In genomic region chr9:125650271-125650737, GRCh38 we compare ENCODE assay signal across 8 cellular contexts. TPM values are rescaled to one million over a fixed set of nuclear protein-coding genes. Genes with fewer than 3 reads are reported as not detected.
DNase-seq lines count a peak whose midpoint lies in the region; ATAC-seq and TF ChIP-seq lines count a peak whose summit lies in the region.

No MANE protein-coding gene starts in this region.

- no peaks in the 10 kb centered on the region for H3K9me3 Mint-ChIP-seq in activated naive CD4-positive, alpha-beta T cell treated with anti-CD3 and anti-CD28 coated beads for 36 hours
- no peaks in the 10 kb centered on the region for H3K9me3 Mint-ChIP-seq in naive B cell

- intact Hi-C loops in activated naive CD4-positive, alpha-beta T cell treated with anti-CD3 and anti-CD28 coated beads for 36 hours (cut with micrococcal nuclease): loop anchor here (1.0 kb wide), 6 partner anchors 9 to 129 kb away; partner anchors contain the start of gene MAPKAP1

- H3K4me3 Mint-ChIP-seq in activated naive CD4-positive, alpha-beta T cell treated with anti-CD3 and anti-CD28 coated beads for 36 hours: peak overlapping the region; percentile 14
- H3K4me3 Mint-ChIP-seq in naive B cell: peak overlapping the region; percentile 74 to 89 (median 84)

- ATAC-seq in GM19455 (IDR thresholded peaks at IDR 0.05; ENCODE audit: unreplicated experiment) (peak; percentile 65), HG03460 (IDR thresholded peaks at IDR 0.05; ENCODE audit: unreplicated experiment) (peak; percentile 75), naive B cell (ENCODE audit: low read depth in 2 of 2) (peak; percentile 95)

- TF ChIP-seq POLR2A in erythroblast (IDR thresholded peaks at IDR 0.05; ENCODE audit: low read length): no peak

- DNase-seq in EL (peak; percentile 74), naive B cell (peak; percentile 74), NCI-H2171 treated with DMSO at 0.1 percent for 48 hours (lab: John Stamatoyannopoulos, UW) (no peak), LoVo (ENCODE audit: low spot score) (no peak), erythroblast (lab: John Stamatoyannopoulos, UW) (no peak)
- DNase-seq in activated naive CD4-positive, alpha-beta T cell treated with anti-CD3 and anti-CD28 coated beads for 36 hours: peak; percentile 60

- peak overlapping the region; percentile 51 for H3K27ac Mint-ChIP-seq in activated naive CD4-positive, alpha-beta T cell treated with anti-CD3 and anti-CD28 coated beads for 36 hours
- H3K27ac Mint-ChIP-seq in naive B cell: peak overlapping the region; percentile 94 to 97 (median 94)

- H3K36me3 Mint-ChIP-seq in activated naive CD4-positive, alpha-beta T cell treated with anti-CD3 and anti-CD28 coated beads for 36 hours (ENCODE audit: low read depth): peaks cover 6% of the 10 kb centered on the region
- H3K36me3 Mint-ChIP-seq in naive B cell: peaks cover 0 to 7% of the 10 kb centered on the region in 2 donors

- H3K27me3 Mint-ChIP-seq in activated naive CD4-positive, alpha-beta T cell treated with anti-CD3 and anti-CD28 coated beads for 36 hours (ENCODE audit: low read depth): no peaks in the 10 kb centered on the region
- no peaks in the 10 kb centered on the region for H3K27me3 Mint-ChIP-seq in naive B cell

- H3K4me1 Mint-ChIP-seq in activated naive CD4-positive, alpha-beta T cell treated with anti-CD3 and anti-CD28 coated beads for 36 hours (ENCODE audit: low read depth): peaks cover 81% of the 10 kb centered on the region
- peaks cover 45 to 81% (median 65%) of the 10 kb centered on the region in 3 donors for H3K4me1 Mint-ChIP-seq in naive B cell

- CTCF ChIA-PET in activated naive CD4-positive, alpha-beta T cell treated with anti-CD3 and anti-CD28 coated beads for 36 hours (lab: Charles Lee): interaction anchor here (0.9 kb wide), 1 partner anchor 75 kb away, joined by 3 read pairs; no protein-coding TSS in a partner anchor

RNA-seq across cellular contexts. Expression of gene MAPKAP1, which starts 56.7 kb away (rescaled TPM):
- total RNA-seq in activated naive CD4-positive, alpha-beta T cell treated with anti-CD3 and anti-CD28 coated beads for 36 hours: 10 to 100 TPM; 54.8 to 57.4 TPM
- polyA plus RNA-seq in naive B cell (ENCODE audit: low read depth in 6 of 6): 10 to 100 TPM; 62.4 to 76.1 (median 67.7) TPM

Comparison
In these comparisons a context has a peak if more than half of its experiments do, and no peak if none do; other contexts are left out.
1. DNase-seq: peak in EL (single experiment), activated naive CD4-positive, alpha-beta T cell treated with anti-CD3 and anti-CD28 coated beads for 36 hours (single experiment) and naive B cell (single experiment); none in NCI-H2171 treated with DMSO at 0.1 percent for 48 hours (single experiment), LoVo (single experiment) and erythroblast (0 of 2).
2. Peak in every context shown above with its lines, with median percentiles within 50 percentile points of each other: ATAC-seq.